In the genomic region with DNA sequence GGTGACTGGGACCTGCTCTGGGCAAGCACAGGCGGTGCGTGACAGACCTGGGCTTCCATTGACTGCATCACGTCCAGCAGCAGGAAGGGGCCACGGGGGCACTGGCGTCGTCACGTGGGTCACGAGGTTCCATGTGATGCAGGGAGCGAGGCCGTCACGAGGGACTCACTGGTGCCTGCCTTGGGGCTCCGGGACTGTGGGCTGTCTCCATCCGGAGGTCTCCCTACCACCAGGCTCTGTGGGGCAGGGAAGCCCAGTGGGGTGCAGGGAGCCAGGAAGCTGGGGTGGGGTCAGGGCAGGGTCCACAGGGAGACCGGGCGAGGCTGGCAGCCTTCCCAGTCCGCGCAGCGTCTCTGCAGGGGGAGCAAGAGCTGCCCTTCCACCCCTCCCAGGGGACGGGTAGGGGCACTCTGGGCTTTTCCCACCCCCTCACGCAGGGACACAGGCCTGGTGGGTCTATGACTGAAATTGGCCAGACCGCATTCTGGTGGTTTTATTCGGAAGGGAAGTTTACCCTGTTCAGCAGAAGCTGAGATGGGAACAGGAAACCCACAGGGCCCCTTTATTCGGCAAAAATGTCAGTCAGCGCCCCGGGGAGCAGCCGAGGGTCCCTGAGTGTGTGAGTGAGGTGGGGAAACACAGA, we compare ENCODE assay signal across 8 cellular contexts. TPM values are rescaled to one million over a fixed set of nuclear protein-coding genes. Genes with fewer than 3 reads are reported as not detected.
DNase-seq lines count a peak whose midpoint lies in the region; ATAC-seq, FAIRE-seq and TF ChIP-seq lines count a peak whose summit lies in the region.

No MANE protein-coding gene starts in this region.

- intact Hi-C loops in sciatic nerve (cut with DNase I), result no loop called here

- TF ChIP-seq CTCF in foreskin fibroblast (IDR thresholded peaks at IDR 0.05; ENCODE audit: low read depth, low read length), result no peak

- H3K4me3 ChIP-seq in foreskin fibroblast (ENCODE audit: low read depth in 1 of 2, low read length in 2 of 2), result peak overlapping the region; percentile 62 to 66

- peak; percentile 35 for ATAC-seq in GM21825 (IDR thresholded peaks at IDR 0.05; ENCODE audit: unreplicated experiment)
- ATAC-seq in sciatic nerve, result peak; percentile 88
- no peak for ATAC-seq in GM21723 (IDR thresholded peaks at IDR 0.05; ENCODE audit: unreplicated experiment)

- TF ChIP-seq POLR2A in H54 (IDR thresholded peaks at IDR 0.05; ENCODE audit: low read depth, low read length), result no peak

- peak; percentile 51 for DNase-seq in DMS79 (lab: John Stamatoyannopoulos, UW)
- DNase-seq in NOMO-1 treated with DMSO at 0.1 percent for 48 hours (lab: John Stamatoyannopoulos, UW; ENCODE audit: unreplicated experiment), result peak; percentile 62
- DNase-seq in activated T-helper 1 cell treated with Interleukin-2 at 50 U/mL for 16 hours (ENCODE audit: low read depth), result peak; percentile 51
- DNase-seq in foreskin fibroblast, result peak in 1 of 2 donors; percentile 38
- peak; percentile 94 for DNase-seq in sciatic nerve (ENCODE audit: low spot score)
- no peak for DNase-seq in H54 (ENCODE audit: insufficient read length, low spot score)

- FAIRE-seq in H54 (lab: Jason Lieb, UNC), result no peak

RNA-seq across cellular contexts. Expression of a gene that starts 0.4 kb away (rescaled TPM):
- 73.3 TPM for total RNA-seq in sciatic nerve

RNA-seq across cellular contexts. Expression of a gene that starts 25.7 kb away (rescaled TPM):
- total RNA-seq in sciatic nerve, result 2.1 TPM

RNA-seq across cellular contexts. Expression of a gene that starts 29.4 kb away (rescaled TPM):
- 32.3 TPM for total RNA-seq in sciatic nerve

RNA-seq across cellular contexts. Expression of a gene that starts 30.8 kb away (rescaled TPM):
- 23.9 TPM for total RNA-seq in sciatic nerve
